ENCODE assay signal across 8 cellular contexts in the genomic region with DNA sequence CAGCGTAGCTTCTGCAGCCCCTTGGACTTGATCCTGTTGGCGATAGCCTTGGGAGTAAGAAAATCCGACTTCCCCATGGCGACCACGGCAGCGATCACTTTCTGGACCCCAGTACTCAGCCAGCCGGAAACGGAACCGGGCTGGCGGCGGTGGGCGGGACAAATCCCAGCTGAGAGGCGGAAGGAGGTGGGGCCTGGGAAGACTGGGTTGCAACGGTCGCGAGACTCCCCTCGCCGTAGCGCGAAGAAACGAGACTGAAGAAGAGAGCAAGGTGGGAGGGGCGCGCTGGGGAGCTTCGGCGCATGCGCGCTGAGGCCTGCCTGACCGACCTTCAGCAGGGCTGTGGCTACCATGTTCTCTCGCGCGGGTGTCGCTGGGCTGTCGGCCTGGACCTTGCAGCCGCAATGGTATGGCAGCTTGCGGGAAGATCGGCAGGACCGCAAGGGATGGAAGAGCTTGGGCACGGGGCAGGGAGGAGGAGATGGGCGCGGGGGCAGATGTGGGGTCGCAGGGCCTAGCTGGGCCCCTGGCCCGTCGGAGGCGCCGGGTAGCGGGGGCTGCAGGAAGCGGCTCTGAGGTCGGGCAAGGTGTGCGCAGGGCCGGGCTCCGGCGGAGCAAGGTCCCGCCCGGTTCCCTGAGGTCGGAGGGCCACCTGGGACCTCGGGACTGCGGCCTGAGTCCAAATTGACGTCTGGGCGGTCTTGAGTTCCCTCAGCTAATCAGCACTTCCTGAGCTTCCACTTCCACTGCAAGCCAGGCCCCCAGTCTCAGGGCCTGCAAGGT. TPM values are rescaled to one million over a fixed set of nuclear protein-coding genes. Genes with fewer than 3 reads are reported as not detected.
DNase-seq lines count a peak whose midpoint lies in the region; ATAC-seq and TF ChIP-seq lines count a peak whose summit lies in the region.

Gene ATP5F1C (plus strand): TSS at position 321 of the 783 bp plus-strand sequence. CDS start 31 bp downstream, at position 352.
A gene with protein sequence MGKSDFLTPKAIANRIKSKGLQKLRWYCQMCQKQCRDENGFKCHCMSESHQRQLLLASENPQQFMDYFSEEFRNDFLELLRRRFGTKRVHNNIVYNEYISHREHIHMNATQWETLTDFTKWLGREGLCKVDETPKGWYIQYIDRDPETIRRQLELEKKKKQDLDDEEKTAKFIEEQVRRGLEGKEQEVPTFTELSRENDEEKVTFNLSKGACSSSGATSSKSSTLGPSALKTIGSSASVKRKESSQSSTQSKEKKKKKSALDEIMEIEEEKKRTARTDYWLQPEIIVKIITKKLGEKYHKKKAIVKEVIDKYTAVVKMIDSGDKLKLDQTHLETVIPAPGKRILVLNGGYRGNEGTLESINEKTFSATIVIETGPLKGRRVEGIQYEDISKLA (minus strand): TSS at position 137 of the 783 bp plus-strand sequence. CDS start 60 bp downstream, at position 77.

- peak within 1 kb of the TSS; percentile 89 for H3K23ac ChIP-seq in IMR-90 (ENCODE audit: low read depth, low read length)

- DNase-seq in DMS153 (lab: John Stamatoyannopoulos, UW) (peak; percentile 61), IMR-90 (peak; percentile 95), OCI-M1 (lab: John Stamatoyannopoulos, UW) (peak; percentile 98), activated T-cell treated with anti-CD3 and anti-CD28 coated beads for 4 hours (peak; percentile 95)
- DNase-seq in stimulated activated CD8-positive, alpha-beta memory T cell treated with anti-CD3 and anti-CD28 coated beads, Interleukin-7, amount 100 ng/mL, for 1 hour (ENCODE audit: low read depth in 2 of 2), result peak; percentile 93 to 94

- H3K9ac ChIP-seq in IMR-90 (ENCODE audit: low read depth, low read length) (peak within 1 kb of the TSS; percentile 95), mucosa of stomach (ENCODE audit: low read length) (peak within 1 kb of the TSS; percentile 84)

- 0% methylated on average over 22 of the region's 59 CpGs; no CpG with 5 or more reads in 1 of the 2 experiments for WGBS in IMR-90 (ENCODE audit: extremely low coverage in 2 of 2, insufficient read length in 1 of 2), 2 experiments
- WGBS in esophagus, 2 donors, result 1% methylated on average over 51 to 59 of the region's 59 CpGs

- peak within 1 kb of the TSS; percentile 93 for H3K4ac ChIP-seq in IMR-90 (ENCODE audit: low read depth, low read length)

- H4K20me1 ChIP-seq in IMR-90 (ENCODE audit: insufficient read depth, low read length), result peaks cover 52% of the 10 kb centered on the region

- H3K56ac ChIP-seq in IMR-90 (ENCODE audit: extremely low read depth, insufficient read depth, low read length), result peak within 1 kb of the TSS; percentile 96

- H3K4me1 ChIP-seq in IMR-90 (ENCODE audit: control insufficient read depth, insufficient read depth, low read length) (peaks cover 1% of the 10 kb centered on the region; the same call in 1 of the 2 replicates), esophagus (ENCODE audit: control insufficient read depth in 2 of 2, insufficient read depth in 2 of 2, low read length in 1 of 2) (peaks cover 2% of the 10 kb centered on the region in 2 donors), mucosa of stomach (ENCODE audit: control insufficient read depth, insufficient read depth, low read length) (peaks cover 4% of the 10 kb centered on the region)

- ATAC-seq in GM21529 (IDR thresholded peaks at IDR 0.05; ENCODE audit: unreplicated experiment) (peak; percentile 94), IMR-90 (ENCODE audit: low read depth) (peak; percentile 96)

- peak within 1 kb of the TSS; percentile 92 for H2AK5ac ChIP-seq in IMR-90 (ENCODE audit: low read depth, low read length)

- dilution Hi-C loops in IMR-90 (cut with HindIII; ENCODE audit: low sequenced_read_pairs, unreplicated experiment), result no loop called here

- no TSS peak for BruUV-seq in IMR-90 (replicated peaks; lab: Mats Ljungman, UMichigan)

- no peak for TF ChIP-seq RAD21 in IMR-90 (IDR thresholded peaks at IDR 0.05; ENCODE audit: low read length)

- H2BK20ac ChIP-seq in IMR-90 (ENCODE audit: low read depth, low read length), result no peak within 1 kb of the TSS

- TF ChIP-seq CTCF in IMR-90 (conservative IDR thresholded peaks at IDR 0.05; ENCODE audit: low read depth, low read length), result no peak

- peak within 1 kb of the TSS; percentile 95 for H2AK9ac ChIP-seq in IMR-90 (replicated peaks; ENCODE audit: low read depth, low read length, poor library complexity)

- CTCF ChIA-PET in IMR-90 (lab: Yijun Ruan, JAX), result no interaction called here

- peak; percentile 73 for TF ChIP-seq POLR2A in IMR-90 (IDR thresholded peaks at IDR 0.05; ENCODE audit: low read depth, low read length)

- H3K27ac ChIP-seq in IMR-90 (ENCODE audit: insufficient read depth, low read length) (peak within 1 kb of the TSS; percentile 92), esophagus (ENCODE audit: low read depth in 2 of 2, low read length in 1 of 2) (peak within 1 kb of the TSS; percentile 66 to 85)

- H2BK5ac ChIP-seq in IMR-90 (ENCODE audit: low read depth, low read length, poor library complexity, severe bottlenecking), result peak within 1 kb of the TSS; percentile 81

- peaks cover 2 to 50% of the 10 kb centered on the region in 2 experiments; a peak in 2 of 4 replicates for H3K79me1 ChIP-seq in IMR-90 (ENCODE audit: low read depth in 1 of 2, low read length in 2 of 2)

- peak within 1 kb of the TSS; percentile 83 for H3K18ac ChIP-seq in IMR-90 (ENCODE audit: low read depth, low read length)

- 0 out of 2 replicates have a peak, but pooled peaks cover 7% of the 10 kb centered on the region for H3K9me1 ChIP-seq in IMR-90 (ENCODE audit: insufficient read depth, low read length)

- H2BK120ac ChIP-seq in IMR-90 (ENCODE audit: low read depth, low read length), result peak within 1 kb of the TSS; percentile 48; the same call in 1 of the 2 replicates

- POLR2A ChIA-PET in IMR-90 (lab: Charles Lee; ENCODE audit: unreplicated experiment), result interaction anchor here (0.9 to 1.0 kb wide), 2 partner anchors 10 to 11 kb away, joined by 5 to 6 read pairs; no protein-coding TSS in a partner anchor

- peak within 1 kb of the TSS; percentile 97 for H3K14ac ChIP-seq in IMR-90 (replicated peaks; ENCODE audit: low read depth, low read length)

- no peaks in the 10 kb centered on the region; the same call in none of the 2 replicates for H3K36me3 ChIP-seq in IMR-90 (ENCODE audit: control insufficient read depth, insufficient read depth, low read length)
- no peaks in the 10 kb centered on the region for H3K36me3 ChIP-seq in esophagus (ENCODE audit: control insufficient read depth in 2 of 2, insufficient read depth in 2 of 2, low read length in 1 of 2)
- H3K36me3 ChIP-seq in mucosa of stomach (ENCODE audit: control insufficient read depth, insufficient read depth, low read length), result no peaks in the 10 kb centered on the region

- H3K27me3 ChIP-seq in IMR-90 (ENCODE audit: control insufficient read depth, insufficient read depth, low read length), result no peaks in the 10 kb centered on the region
- no peaks in the 10 kb centered on the region for H3K27me3 ChIP-seq in esophagus (ENCODE audit: control insufficient read depth in 1 of 2, insufficient read depth in 2 of 2, low read length in 2 of 2)
- no peaks in the 10 kb centered on the region for H3K27me3 ChIP-seq in mucosa of stomach (ENCODE audit: control insufficient read depth, insufficient read depth, low read length)

- peak within 1 kb of the TSS; percentile 71 for H4K91ac ChIP-seq in IMR-90 (ENCODE audit: insufficient read depth, low read depth, low read length)

- H3K9me3 ChIP-seq in IMR-90 (ENCODE audit: control insufficient read depth, insufficient read depth, low read length), result no peaks in the 10 kb centered on the region
- H3K9me3 ChIP-seq in esophagus (ENCODE audit: control insufficient read depth in 2 of 2, insufficient read depth in 1 of 2, low read depth in 1 of 2, low read length in 1 of 2), result no peaks in the 10 kb centered on the region
- H3K9me3 ChIP-seq in mucosa of stomach (ENCODE audit: control insufficient read depth, low read length), result no peaks in the 10 kb centered on the region

- peak within 1 kb of the TSS; percentile 84 for H3K4me3 ChIP-seq in IMR-90 (ENCODE audit: insufficient read depth, low read depth, low read length)
- H3K4me3 ChIP-seq in esophagus (ENCODE audit: low read depth in 1 of 2, low read length in 2 of 2), result peak within 1 kb of the TSS; percentile 91 to 100
- peak within 1 kb of the TSS; percentile 47 for H3K4me3 ChIP-seq in mucosa of stomach (ENCODE audit: low read length)

- no peak within 1 kb of the TSS for H2BK15ac ChIP-seq in IMR-90 (ENCODE audit: low read depth, low read length)

- peak within 1 kb of the TSS; percentile 88 to 98 for H4K8ac ChIP-seq in IMR-90 (ENCODE audit: low read depth in 2 of 2, low read length in 2 of 2)

- H2AFZ ChIP-seq in IMR-90 (replicated peaks; ENCODE audit: low read length, poor library complexity), result peak within 1 kb of the TSS; percentile 94

- peak within 1 kb of the TSS; percentile 98 for H3K4me2 ChIP-seq in IMR-90 (ENCODE audit: low read depth, low read length)

- in situ Hi-C loops in IMR-90 (cut with MboI; ENCODE audit: low sequenced_read_pairs), result loop anchor here (25.0 kb wide), 1 partner anchor 1051 kb away; no protein-coding TSS in a partner anchor

- intact Hi-C loops in IMR-90 (cut with micrococcal nuclease), result no loop called here

- H4K5ac ChIP-seq in IMR-90 (ENCODE audit: low read depth, low read length), result peak within 1 kb of the TSS; percentile 67

TF ChIP-seq in IMR-90, 13 proteins besides CTCF, POLR2A, EP300 and RAD21 (continues in another document):
- TF ChIP-seq MAZ (IDR thresholded peaks at IDR 0.05; ENCODE audit: borderline replicate concordance, low read depth, low read length) (peak; percentile 75; the same call in 1 of the 2 replicates), MXI1 (IDR thresholded peaks at IDR 0.05; ENCODE audit: borderline replicate concordance, low read depth, low read length) (0 out of 2 replicates have a peak, but pooled peaks have one; percentile 9), SMC3 (IDR thresholded peaks at IDR 0.05; ENCODE audit: low read depth, low read length) (no peak), BHLHE40 (IDR thresholded peaks at IDR 0.05; ENCODE audit: low read depth, low read length) (no peak), CHD1 (IDR thresholded peaks at IDR 0.05; ENCODE audit: low read depth, low read length) (no peak), RFX5 (IDR thresholded peaks at IDR 0.05; ENCODE audit: low read depth, low read length) (no peak), MAFK (IDR thresholded peaks at IDR 0.05; ENCODE audit: low read depth, low read length) (no peak)

RNA-seq across cellular contexts. Expression of gene ATP5F1C, which starts in this region (rescaled TPM):
- total RNA-seq in IMR-90 (2012; rRNA removed), result 343 and 367 TPM in 2 replicates
- polyA plus RNA-seq in IMR-90 (2012; rRNA removed) (357 and 382 TPM in 2 replicates), esophagus (100 to 1,000 TPM; 292 to 382 TPM)
- polyA plus RNA-seq in IMR-90 (2012; cell fraction: cytosol; rRNA removed), result 102 and 204 TPM in 2 replicates
- polyA plus RNA-seq in IMR-90 (2012; cell fraction: nucleus; rRNA removed; ENCODE audit: low replicate concordance), result 118 and 283 TPM in 2 replicates

RNA-seq across cellular contexts. Expression of the second gene that starts in this region (rescaled TPM):
- 3.0 and 6.1 TPM in 2 replicates for total RNA-seq in IMR-90 (2012; rRNA removed)
- polyA plus RNA-seq in IMR-90 (2012; rRNA removed) (4.2 and 6.4 TPM in 2 replicates), esophagus (10 to 100 TPM in 1 of 2 donors, 1 to 10 TPM in 1; 5.9 to 10.6 TPM)
- polyA plus RNA-seq in IMR-90 (2012; cell fraction: cytosol; rRNA removed), result 0.41 and 0.61 TPM in 2 replicates
- 1.6 and 8.8 TPM in 2 replicates for polyA plus RNA-seq in IMR-90 (2012; cell fraction: nucleus; rRNA removed; ENCODE audit: low replicate concordance)

Comparison
In these comparisons a context has a peak if more than half of its experiments do, and no peak if none do; other contexts are left out.
1. Peak in every context shown above with its lines: DNase-seq, ATAC-seq, H3K4me3 ChIP-seq and H3K27ac ChIP-seq.